Comparison of ENCODE assay signal across 9 cellular contexts in the genomic region with DNA sequence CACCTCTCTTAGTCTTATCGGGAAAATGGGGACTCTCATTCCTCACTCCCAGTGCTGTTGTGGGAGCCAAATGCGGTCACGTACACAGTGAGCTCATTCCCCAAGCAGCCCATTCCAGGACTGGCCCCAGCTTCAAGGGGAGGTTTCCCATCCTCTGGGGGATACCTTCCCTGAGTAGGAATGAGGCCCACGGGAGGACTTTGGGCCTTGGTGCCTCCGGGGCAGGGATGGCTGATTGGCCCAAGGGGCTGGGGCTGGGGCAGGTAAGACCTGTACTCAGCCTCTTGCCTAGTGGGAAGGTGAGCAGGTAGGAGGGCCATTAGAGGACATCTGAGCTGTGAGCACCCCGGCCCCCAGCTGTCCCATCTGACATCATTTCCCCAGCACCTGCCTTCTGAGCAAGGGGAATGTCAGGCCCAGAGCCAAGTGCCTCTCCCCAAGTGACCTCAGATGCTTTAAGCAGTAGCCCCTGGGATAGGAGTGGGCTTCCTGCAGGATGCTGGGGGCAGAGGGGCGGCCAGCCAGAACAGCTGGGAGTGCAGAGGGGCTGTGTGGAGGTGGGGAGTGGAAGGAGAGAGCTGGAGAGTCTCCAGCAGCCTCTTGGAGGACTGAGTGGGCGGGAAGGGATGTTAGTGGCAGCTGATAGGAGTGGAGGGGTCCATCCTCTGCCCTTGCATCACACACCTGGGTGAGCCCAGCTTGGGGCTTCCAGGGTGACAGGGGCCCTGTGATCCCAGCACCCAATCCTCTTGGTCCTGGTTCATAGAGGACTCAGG. TPM values are rescaled to one million over a fixed set of nuclear protein-coding genes. Genes with fewer than 3 reads are reported as not detected.
DNase-seq lines count a peak whose midpoint lies in the region; ATAC-seq and TF ChIP-seq lines count a peak whose summit lies in the region.
"Had no signal": no experiment of that assay in that cellular context is flagged by ENCODE, and none has a peak within 500 bp of the region (broad histone marks: within the 10 kb centered on the region; RNA-seq: fewer than 3 reads in every experiment).

No MANE protein-coding gene starts in this region.

- H3K36me3 ChIP-seq in SJCRH30, result no peaks in the 10 kb centered on the region; the same call in 1 of the 2 replicates

- peak overlapping the region; percentile 97 for H3K27ac ChIP-seq in SJCRH30

- TF ChIP-seq CTCF in GM13976 (IDR thresholded peaks at IDR 0.05; ENCODE audit: borderline replicate concordance, control extremely low read depth, extremely low read depth, insufficient read depth, missing control alignments), result no peak

- in situ Hi-C loops in GM13976 (cut with MboI; ENCODE audit: low sequenced_read_pairs, unreplicated experiment), result loop anchor here (10.0 kb wide), 2 partner anchors 151 to 291 kb away; no protein-coding TSS in a partner anchor

- H3K27me3 ChIP-seq in SJCRH30, result no peaks in the 10 kb centered on the region

- H3K4me1 ChIP-seq in SJCRH30, result peaks cover 58% of the 10 kb centered on the region

- ATAC-seq in GM19463 (IDR thresholded peaks at IDR 0.05; ENCODE audit: unreplicated experiment), result no peak
- no peak for ATAC-seq in HG02798 (IDR thresholded peaks at IDR 0.05; ENCODE audit: poor library complexity, unreplicated experiment)

- H3K9me3 ChIP-seq in SJCRH30 (replicated peaks), result no peaks in the 10 kb centered on the region

- H3K4me3 ChIP-seq in SJCRH30 (no peak overlapping the region), skeletal muscle cell (ENCODE audit: low read depth, low read length) (no peak overlapping the region)

- peak; percentile 22 for DNase-seq in GM13976 (ENCODE audit: low spot score)
- peak; percentile 96 to 97 for DNase-seq in SJCRH30
- DNase-seq in glomerular visceral epithelial cell (ENCODE audit: extremely low spot score), result peak; percentile 75
- DNase-seq in skeletal muscle cell (ENCODE audit: low read depth), result peak; percentile 41
- DNase-seq in HK-2 (ENCODE audit: unreplicated experiment), result no peak
- no peak for DNase-seq in DMS114 treated with DMSO at 0.1 percent for 48 hours (lab: John Stamatoyannopoulos, UW; ENCODE audit: unreplicated experiment)
- DNase-seq: amniotic stem cell had no signal

RNA-seq across cellular contexts. Expression of a gene that starts 58.4 kb away (rescaled TPM):
- 81.8 and 90.6 TPM in 2 replicates for total RNA-seq in SJCRH30 (2014; rRNA removed; shearing (Covaris generic))

Comparison
In these comparisons a context has a peak if more than half of its experiments do, and no peak if none do; other contexts are left out.
1. DNase-seq: peak in GM13976 (single experiment), SJCRH30 (2 of 2), glomerular visceral epithelial cell (single experiment) and skeletal muscle cell (single experiment); none in HK-2 (single experiment) and DMS114 treated with DMSO at 0.1 percent for 48 hours (single experiment).